In genomic region chr6:57262901-57263694, GRCh38 we compare ENCODE assay signal across 11 cellular contexts. TPM values are rescaled to one million over a fixed set of nuclear protein-coding genes. Genes with fewer than 3 reads are reported as not detected.
A peak's percentile ranks its signal among the peaks of the same experiment; 100 is the strongest.
DNase-seq lines count a peak whose midpoint lies in the region; ATAC-seq and TF ChIP-seq lines count a peak whose summit lies in the region.
"Had no signal": no experiment of that assay in that cellular context is flagged by ENCODE, and none has a peak within 500 bp of the region (broad histone marks: within the 10 kb centered on the region; RNA-seq: fewer than 3 reads in every experiment).

No MANE protein-coding gene starts in this region.

- intact Hi-C loops in lower leg skin (cut with DNase I; ENCODE audit: low total_unique reads) = no loop called here

- H3K36me3 ChIP-seq in right atrium auricular region = no peaks in the 10 kb centered on the region

- peak; percentile 53 for ATAC-seq in stimulated activated naive CD8-positive, alpha-beta T cell treated with anti-CD3 and anti-CD28 coated beads, Interleukin-15, Interleukin-2, amounts not matched to agents 100 U/mL and 50 U/mL, for 24 hours
- ATAC-seq in HG03045 (IDR thresholded peaks at IDR 0.05; ENCODE audit: unreplicated experiment) = no peak
- no peak for ATAC-seq in HG02610 (IDR thresholded peaks at IDR 0.05; ENCODE audit: unreplicated experiment)
- ATAC-seq: activated CD4-positive, CD25-positive, alpha-beta regulatory T cell treated with anti-CD3 and anti-CD28 coated beads, Interleukin-2, amount 50 U/mL, for 24 hours had no signal

- TF ChIP-seq POLR2A in lower leg skin (IDR thresholded peaks at IDR 0.05) = no peak

- H3K27ac ChIP-seq in right atrium auricular region = peak overlapping the region; percentile 68 to 74

- TF ChIP-seq CTCF in right atrium auricular region (IDR thresholded peaks at IDR 0.05) (no peak), lower leg skin (IDR thresholded peaks at IDR 0.05) (no peak)

- peaks cover 0 to 8% of the 10 kb centered on the region in 2 donors for H3K4me1 ChIP-seq in right atrium auricular region

- peak; percentile 95 for DNase-seq in HCEC 1CT
- DNase-seq in astrocyte of the hippocampus (ENCODE audit: low read depth, low spot score) = peak; percentile 80
- no peak for DNase-seq in right atrium auricular region (ENCODE audit: low spot score)
- DNase-seq in stimulated activated naive CD8-positive, alpha-beta T cell treated with anti-CD3 and anti-CD28 coated beads, Interleukin-15, Interleukin-2, amounts not matched to agents 100 U/mL and 50 U/mL, for 24 hours = no peak
- DNase-seq in lower leg skin (ENCODE audit: low spot score in 2 of 2) = no peak
- no peak for DNase-seq in NCI-H2171 (lab: John Stamatoyannopoulos, UW)
- DNase-seq: cortex of kidney; stimulated activated CD4-positive, alpha-beta T cell treated with anti-CD3 and anti-CD28 coated beads, Interleukin-2, amount 100 ng/mL, for 24 hours had no signal

- H3K9me3 ChIP-seq in right atrium auricular region = no peaks in the 10 kb centered on the region

- 46 to 48% methylated on average over 3 of the region's 3 CpGs for WGBS in lower leg skin, 2 donors

- H3K4me3 ChIP-seq in right atrium auricular region = no peak overlapping the region
- H3K4me3 ChIP-seq in lower leg skin (ENCODE audit: low read depth, poor library complexity, severe bottlenecking) = no peak overlapping the region

- H3K27me3 ChIP-seq in right atrium auricular region = no peaks in the 10 kb centered on the region

RNA-seq across cellular contexts. Expression of gene RAB23, which starts 41.0 kb away (rescaled TPM):
- total RNA-seq in right atrium auricular region (1 to 10 TPM; 8.6 to 10.0 TPM), lower leg skin (1 to 10 TPM; 4.7 to 9.8 (median 6.9) TPM)

RNA-seq across cellular contexts. Expression of gene PRIM2, which starts 54.3 kb away (rescaled TPM):
- total RNA-seq in right atrium auricular region (1 to 10 TPM; 2.8 to 4.3 TPM), lower leg skin (1 to 10 TPM; 6.4 to 9.7 (median 6.7) TPM)

Comparison
In these comparisons a context has a peak if more than half of its experiments do, and no peak if none do; other contexts are left out.
1. DNase-seq: peak in HCEC 1CT (single experiment) and astrocyte of the hippocampus (single experiment); none in right atrium auricular region (single experiment), stimulated activated naive CD8-positive, alpha-beta T cell treated with anti-CD3 and anti-CD28 coated beads, Interleukin-15, Interleukin-2, amounts not matched to agents 100 U/mL and 50 U/mL, for 24 hours (single experiment), lower leg skin (0 of 2) and NCI-H2171 (single experiment).